Comparison of ENCODE assay signal across 28 cellular contexts in the genomic region with DNA sequence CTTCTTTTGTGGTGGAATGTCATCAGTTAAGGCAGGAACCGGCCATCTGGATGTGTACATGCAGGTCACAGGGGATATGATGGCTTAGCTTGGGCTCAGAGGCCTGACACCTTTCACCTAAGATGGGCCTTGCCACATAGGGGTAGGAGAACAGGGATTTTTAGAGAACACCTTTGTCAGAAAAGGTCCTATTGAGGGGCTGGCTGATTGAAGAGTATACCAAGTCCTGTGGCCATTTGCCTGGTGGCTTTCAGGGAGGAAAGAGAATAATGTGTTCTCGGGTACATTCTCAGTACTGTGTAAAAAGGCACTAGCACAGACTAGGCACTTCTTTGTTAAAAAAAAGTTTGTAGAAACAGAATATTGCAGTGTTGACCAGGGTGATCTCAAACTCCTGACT.
"Had no signal": no experiment of that assay in that cellular context is flagged by ENCODE, and none has a peak within 500 bp of the region (broad histone marks: within the 10 kb centered on the region; RNA-seq: fewer than 3 reads in every experiment).

No MANE protein-coding gene starts in this region.

- H3K36me3 ChIP-seq: brain microvascular endothelial cell, WERI-Rb-1 had no signal

- H2AFZ ChIP-seq: hepatocyte had no signal

- H3K4me1 ChIP-seq: esophagus muscularis mucosa, foreskin keratinocyte, gastroesophageal sphincter had no signal

- H3K79me2 ChIP-seq: hepatocyte had no signal

- DNase-seq: activated B cell treated with CpG ODN at 0.5 μM for 24 hours; activated CD4-positive, alpha-beta T cell treated with anti-CD3 and anti-CD28 coated beads for 48 hours; activated CD4-positive, alpha-beta T cell treated with anti-CD3 and anti-CD28 coated beads, Interleukin-2, amount 50 U/mL, for 1 hour; activated CD4-positive, alpha-beta T cell treated with anti-CD3 and anti-CD28 coated beads, Interleukin-2, amount 50 U/mL, for 48 hours; activated CD8-positive, alpha-beta memory T cell treated with anti-CD3 and anti-CD28 coated beads for 24 hours; activated CD8-positive, alpha-beta T cell treated with anti-CD3 and anti-CD28 coated beads for 36 hours; activated effector memory CD4-positive, alpha-beta T cell treated with Interleukin-2 at 50 U/mL for 16 hours; activated gamma-delta T cell treated with Interleukin-2 at 50 U/mL for 16 hours; activated naive CD4-positive, alpha-beta T cell treated with anti-CD3 and anti-CD28 coated beads, Interleukin-2, amount 50 U/mL, for 16 hours; activated naive CD4-positive, alpha-beta T cell treated with Interleukin-2 at 50 U/mL for 16 hours; activated T-cell treated with anti-CD3 and anti-CD28 coated beads, Interleukin-2, amount 50 U/mL, for 4 hours; amniotic stem cell; anterior cingulate cortex; brain microvascular endothelial cell; effector CD8-positive, alpha-beta T cell; foreskin keratinocyte; heart right ventricle; T-helper 17 cell; T1000; WERI-Rb-1 had no signal

- H3K27ac ChIP-seq: brain microvascular endothelial cell, esophagus muscularis mucosa, foreskin keratinocyte, gastroesophageal sphincter, hepatocyte, WERI-Rb-1 had no signal

- H3K27me3 ChIP-seq: brain microvascular endothelial cell, esophagus muscularis mucosa, foreskin keratinocyte, gastroesophageal sphincter, heart right ventricle, hepatocyte had no signal

- FAIRE-seq: astrocyte, bronchial epithelial cell, colon had no signal

- H3K9me3 ChIP-seq: esophagus muscularis mucosa, gastroesophageal sphincter, heart right ventricle had no signal

- H3K4me3 ChIP-seq: esophagus muscularis mucosa, gastroesophageal sphincter, heart right ventricle, hepatocyte had no signal

- ATAC-seq: activated CD4-positive, CD25-positive, alpha-beta regulatory T cell treated with anti-CD3 and anti-CD28 coated beads, Interleukin-2, amount 50 U/mL, for 24 hours; activated CD8-positive, alpha-beta T cell treated with anti-CD3 and anti-CD28 coated beads for 36 hours; activated T-cell treated with anti-CD3 and anti-CD28 coated beads, Interleukin-2, amount 50 U/mL, for 4 hours; activated T-helper 17 cell treated with anti-CD3 and anti-CD28 coated beads, Interleukin-2, amount 50 U/mL, for 72 hours; foreskin keratinocyte; gastroesophageal sphincter; T-helper 17 cell had no signal

- H3K4me2 ChIP-seq: hepatocyte had no signal
